ENCODE assay signal across 12 cellular contexts in genomic region chr22:23509571-23510302, GRCh38.
A peak's percentile ranks its signal among the peaks of the same experiment; 100 is the strongest.
DNase-seq lines count a peak whose midpoint lies in the region; ATAC-seq and TF ChIP-seq lines count a peak whose summit lies in the region.
"Had no signal": no experiment of that assay in that cellular context is flagged by ENCODE, and none has a peak within 500 bp of the region (broad histone marks: within the 10 kb centered on the region; RNA-seq: fewer than 3 reads in every experiment).

No MANE protein-coding gene starts in this region.

- intact Hi-C loops in naive thymus-derived CD4-positive, alpha-beta T cell (cut with micrococcal nuclease), result no loop called here

- H3K36me3 ChIP-seq in ES-I3 (ENCODE audit: insufficient read depth, low read length), result no peaks in the 10 kb centered on the region
- H3K36me3 ChIP-seq in OCI-LY1 (ENCODE audit: insufficient read depth, low read length), result no peaks in the 10 kb centered on the region
- H3K36me3 ChIP-seq in smooth muscle cell (ENCODE audit: low read depth), result no peaks in the 10 kb centered on the region
- no peaks in the 10 kb centered on the region for H3K36me3 ChIP-seq in naive thymus-derived CD4-positive, alpha-beta T cell (ENCODE audit: control insufficient read depth in 2 of 3, insufficient read depth in 3 of 3, low read length in 3 of 3)

- no peaks in the 10 kb centered on the region for H3F3A ChIP-seq in OCI-LY1 (ENCODE audit: insufficient read depth, low read length)
- H3F3A ChIP-seq in smooth muscle cell (ENCODE audit: low read depth), result no peaks in the 10 kb centered on the region

- H4K20me1 ChIP-seq in OCI-LY1 (ENCODE audit: insufficient read depth, low read length) (no peaks in the 10 kb centered on the region), smooth muscle cell (ENCODE audit: low read depth) (no peaks in the 10 kb centered on the region)

- H3K4me2 ChIP-seq in OCI-LY1 (ENCODE audit: low read length), result no peak overlapping the region
- H3K4me2 ChIP-seq in smooth muscle cell, result peak overlapping the region; percentile 11

- peak overlapping the region; percentile 61; the same call in 1 of the 2 replicates for H3K9ac ChIP-seq in ES-I3 (ENCODE audit: low read depth, low read length)
- no peak overlapping the region for H3K9ac ChIP-seq in OCI-LY1 (ENCODE audit: low read length)
- H3K9ac ChIP-seq in smooth muscle cell (ENCODE audit: low read depth), result no peak overlapping the region

- no peaks in the 10 kb centered on the region for H3K4me1 Mint-ChIP-seq in naive thymus-derived CD4-positive, alpha-beta T cell
- H3K4me1 Mint-ChIP-seq: activated CD4-positive, alpha-beta memory T cell treated with anti-CD3 and anti-CD28 coated beads, Interleukin-2, amount 10 ng/mL, durations not matched to agents 7 days and 5 days; stimulated activated naive CD8-positive, alpha-beta T cell treated with anti-CD3 and anti-CD28 coated beads, Interleukin-15, amount 100 ng/mL, for 72 hours; T-helper 17 cell had no signal

- H3K27ac ChIP-seq in OCI-LY1 (ENCODE audit: low read depth, low read length, poor library complexity, severe bottlenecking) (peak overlapping the region; percentile 91), smooth muscle cell (ENCODE audit: low read depth) (peak overlapping the region; percentile 20)
- H3K27ac ChIP-seq in naive thymus-derived CD4-positive, alpha-beta T cell (ENCODE audit: low read depth, low read length), result no peak overlapping the region

- no peaks in the 10 kb centered on the region for H3K9me2 ChIP-seq in OCI-LY1 (ENCODE audit: low read depth, low read length)

- no peak overlapping the region for H3K27ac Mint-ChIP-seq in naive thymus-derived CD4-positive, alpha-beta T cell
- H3K27ac Mint-ChIP-seq: activated CD4-positive, alpha-beta memory T cell treated with anti-CD3 and anti-CD28 coated beads, Interleukin-2, amount 10 ng/mL, durations not matched to agents 7 days and 5 days; T-helper 17 cell had no signal

- H3K27me3 Mint-ChIP-seq in naive thymus-derived CD4-positive, alpha-beta T cell, result peaks cover 0 to 5% (median 4%) of the 10 kb centered on the region in 5 donors
- H3K27me3 Mint-ChIP-seq: stimulated activated naive CD8-positive, alpha-beta T cell treated with anti-CD3 and anti-CD28 coated beads, Interleukin-15, amount 100 ng/mL, for 72 hours had no signal

- no peaks in the 10 kb centered on the region for H3K9me3 Mint-ChIP-seq in naive thymus-derived CD4-positive, alpha-beta T cell
- H3K9me3 Mint-ChIP-seq: activated CD4-positive, alpha-beta memory T cell treated with anti-CD3 and anti-CD28 coated beads, Interleukin-2, amount 10 ng/mL, durations not matched to agents 7 days and 5 days; stimulated activated naive CD8-positive, alpha-beta T cell treated with anti-CD3 and anti-CD28 coated beads, Interleukin-15, amount 100 ng/mL, for 72 hours had no signal

- 24% methylated on average over 11 of the region's 11 CpGs for WGBS in smooth muscle cell (ENCODE audit: low lambda C conversion rate)

- H3K27me3 ChIP-seq in OCI-LY1 (ENCODE audit: insufficient read depth, low read length), result no peaks in the 10 kb centered on the region
- H3K27me3 ChIP-seq in smooth muscle cell (ENCODE audit: low read depth), result no peaks in the 10 kb centered on the region
- no peaks in the 10 kb centered on the region for H3K27me3 ChIP-seq in naive thymus-derived CD4-positive, alpha-beta T cell (ENCODE audit: control insufficient read depth in 2 of 2, insufficient read depth in 2 of 2, low read length in 2 of 2)

- peak; percentile 28 for DNase-seq in fibroblast of the aortic adventitia (ENCODE audit: low read depth)
- DNase-seq in smooth muscle cell (lab: John Stamatoyannopoulos, UW; ENCODE audit: unreplicated experiment), result no peak
- DNase-seq in naive thymus-derived CD4-positive, alpha-beta T cell, result no peak
- DNase-seq in UCSD-AML1 (lab: John Stamatoyannopoulos, UW; ENCODE audit: unreplicated experiment), result no peak
- no peak for DNase-seq in SW 1271 (lab: John Stamatoyannopoulos, UW)
- DNase-seq: activated CD4-positive, alpha-beta memory T cell treated with anti-CD3 and anti-CD28 coated beads, Interleukin-2, amount 10 ng/mL, durations not matched to agents 7 days and 5 days; activated gamma-delta T cell; stimulated activated naive CD8-positive, alpha-beta T cell treated with anti-CD3 and anti-CD28 coated beads, Interleukin-15, amount 100 ng/mL, for 72 hours; T-helper 17 cell had no signal

- no peak overlapping the region for H3K4me3 Mint-ChIP-seq in naive thymus-derived CD4-positive, alpha-beta T cell
- H3K4me3 Mint-ChIP-seq: activated CD4-positive, alpha-beta memory T cell treated with anti-CD3 and anti-CD28 coated beads, Interleukin-2, amount 10 ng/mL, durations not matched to agents 7 days and 5 days; stimulated activated naive CD8-positive, alpha-beta T cell treated with anti-CD3 and anti-CD28 coated beads, Interleukin-15, amount 100 ng/mL, for 72 hours; T-helper 17 cell had no signal

- H3K79me2 ChIP-seq in OCI-LY1 (ENCODE audit: insufficient read depth, low read length) (no peaks in the 10 kb centered on the region), smooth muscle cell (ENCODE audit: low read depth) (no peaks in the 10 kb centered on the region)

- TF ChIP-seq CTCF in OCI-LY1 (IDR thresholded peaks at IDR 0.05; ENCODE audit: low read length) (no peak), fibroblast of the aortic adventitia (IDR thresholded peaks at IDR 0.05; ENCODE audit: insufficient read depth, low read length) (no peak), smooth muscle cell (IDR thresholded peaks at IDR 0.05; ENCODE audit: borderline replicate concordance, insufficient read depth, poor library complexity, severe bottlenecking) (no peak)

- POLR2A ChIA-PET in naive thymus-derived CD4-positive, alpha-beta T cell (lab: Charles Lee), result no interaction called here

- H3K36me3 Mint-ChIP-seq in naive thymus-derived CD4-positive, alpha-beta T cell, result no peaks in the 10 kb centered on the region

- H3K4me3 ChIP-seq in OCI-LY1 (ENCODE audit: low read depth, low read length, poor library complexity, severe bottlenecking), result no peak overlapping the region
- H3K4me3 ChIP-seq in fibroblast of the aortic adventitia (ENCODE audit: low read depth, low read length), result no peak overlapping the region
- H3K4me3 ChIP-seq in smooth muscle cell, result no peak overlapping the region
- H3K4me3 ChIP-seq in naive thymus-derived CD4-positive, alpha-beta T cell (ENCODE audit: low read length), result no peak overlapping the region

- H3K4me1 ChIP-seq in ES-I3 (ENCODE audit: insufficient read depth, low read length) (peaks cover 11% of the 10 kb centered on the region), OCI-LY1 (ENCODE audit: insufficient read depth, low read length, severe bottlenecking) (peaks cover 48% of the 10 kb centered on the region), smooth muscle cell (ENCODE audit: low read depth) (no peaks in the 10 kb centered on the region)
- H3K4me1 ChIP-seq in naive thymus-derived CD4-positive, alpha-beta T cell (ENCODE audit: control insufficient read depth in 2 of 2, insufficient read depth in 2 of 2, low read length in 2 of 2), result no peaks in the 10 kb centered on the region

- CTCF ChIA-PET in naive thymus-derived CD4-positive, alpha-beta T cell (lab: Charles Lee), result no interaction called here

- ATAC-seq in HG02970 (IDR thresholded peaks at IDR 0.05; ENCODE audit: low FRiP score, unreplicated experiment), result no peak
- no peak for ATAC-seq in naive thymus-derived CD4-positive, alpha-beta T cell
- ATAC-seq: stimulated activated naive CD8-positive, alpha-beta T cell treated with anti-CD3 and anti-CD28 coated beads, Interleukin-15, amount 100 ng/mL, for 72 hours; T-helper 17 cell had no signal

- H3K9me3 ChIP-seq in ES-I3 (ENCODE audit: control insufficient read depth, insufficient read depth, low read length) (no peaks in the 10 kb centered on the region), OCI-LY1 (ENCODE audit: low read length) (no peaks in the 10 kb centered on the region), smooth muscle cell (replicated peaks; ENCODE audit: low read depth) (no peaks in the 10 kb centered on the region)
- no peaks in the 10 kb centered on the region for H3K9me3 ChIP-seq in naive thymus-derived CD4-positive, alpha-beta T cell (ENCODE audit: control insufficient read depth in 2 of 3, low read length in 3 of 3)

- H2AFZ ChIP-seq in OCI-LY1 (ENCODE audit: low read length) (no peak overlapping the region), smooth muscle cell (ENCODE audit: low read depth) (no peak overlapping the region)
